8 cellular contexts compared by ENCODE assay signal in genomic region chr1:55216078-55216477, GRCh38. TPM values are rescaled to one million over a fixed set of nuclear protein-coding genes. Genes with fewer than 3 reads are reported as not detected.
A peak's percentile ranks its signal among the peaks of the same experiment; 100 is the strongest.
DNase-seq lines count a peak whose midpoint lies in the region; ATAC-seq and TF ChIP-seq lines count a peak whose summit lies in the region.

No MANE protein-coding gene starts in this region.

- no peaks in the 10 kb centered on the region for H3K36me3 ChIP-seq in muscle layer of duodenum (ENCODE audit: control insufficient read depth in 1 of 2, insufficient read depth in 2 of 2, low read length in 2 of 2)

- ATAC-seq in HG02571 (IDR thresholded peaks at IDR 0.05; ENCODE audit: unreplicated experiment) = no peak

- H3K4me1 Mint-ChIP-seq in IgD-negative memory B cell = peaks cover 26 to 46% (median 35%) of the 10 kb centered on the region in 3 donors

- H3K4me1 ChIP-seq in muscle layer of duodenum (ENCODE audit: control insufficient read depth in 1 of 2, insufficient read depth in 2 of 2, low read length in 2 of 2) = peaks cover 18 to 30% of the 10 kb centered on the region in 2 donors

- H3K27ac ChIP-seq in caudate nucleus (ENCODE audit: low read depth, low read length) = peak overlapping the region; percentile 94
- peak overlapping the region; percentile 78 for H3K27ac ChIP-seq in muscle layer of duodenum (ENCODE audit: low read length)

- H3K9me3 Mint-ChIP-seq in IgD-negative memory B cell = no peaks in the 10 kb centered on the region

- no peaks in the 10 kb centered on the region for H3K27me3 ChIP-seq in muscle layer of duodenum (ENCODE audit: low read depth, low read length)

- no peaks in the 10 kb centered on the region for H3K36me3 Mint-ChIP-seq in IgD-negative memory B cell

- H3K4me3 Mint-ChIP-seq in IgD-negative memory B cell = peak overlapping the region; percentile 91 to 96 (median 94)

- TF ChIP-seq CTCF in AG10803 (conservative IDR thresholded peaks at IDR 0.05; ENCODE audit: low read length) (no peak), GM20000 (IDR thresholded peaks at IDR 0.05; ENCODE audit: extremely low read depth, missing control alignments) (no peak)

- H3K27me3 Mint-ChIP-seq in IgD-negative memory B cell = no peaks in the 10 kb centered on the region

- no peaks in the 10 kb centered on the region for H3K9me3 ChIP-seq in muscle layer of duodenum (ENCODE audit: control insufficient read depth in 1 of 2, low read length in 2 of 2)

- DNase-seq in AG10803 (ENCODE audit: low read depth) (no peak), caudate nucleus (lab: John Stamatoyannopoulos, UW) (no peak), cortex of kidney (lab: John Stamatoyannopoulos, UW) (no peak), GM20000 (ENCODE audit: low spot score) (no peak), NCI-H1048 (lab: John Stamatoyannopoulos, UW) (no peak)

- H3K4me3 ChIP-seq in AG10803 (ENCODE audit: low read length) = peak overlapping the region; percentile 86
- H3K4me3 ChIP-seq in muscle layer of duodenum (ENCODE audit: low read depth in 1 of 2, low read length in 2 of 2) = peak overlapping the region; percentile 75 to 79

- peak overlapping the region; percentile 85 to 99 (median 98) for H3K27ac Mint-ChIP-seq in IgD-negative memory B cell

RNA-seq across cellular contexts. Expression of gene USP24, which starts 0.9 kb away (rescaled TPM):
- polyA plus RNA-seq in IgD-negative memory B cell = 10.2 TPM
